1 cellular context compared by ENCODE assay signal in the genomic region with DNA sequence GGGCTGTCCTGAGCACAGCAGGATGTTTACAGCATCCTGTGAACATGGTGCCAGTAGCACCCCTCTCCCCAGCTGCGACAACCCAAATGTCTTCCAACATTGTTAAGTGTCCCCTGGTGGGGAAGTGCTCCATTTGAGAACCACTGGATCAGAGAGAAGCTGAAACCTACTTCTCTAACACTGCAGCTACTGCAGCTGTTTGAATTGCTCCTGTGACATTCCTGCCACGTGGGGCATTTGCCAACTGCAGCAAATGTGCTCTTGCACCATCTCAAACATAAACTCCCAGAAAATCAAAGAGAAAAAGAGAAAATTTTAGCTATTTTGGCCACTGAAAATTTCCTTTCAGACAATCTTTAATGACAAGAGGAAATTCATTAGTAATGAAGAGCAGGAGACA.
TF ChIP-seq lines count a peak whose summit lies in the region.

No MANE protein-coding gene starts in this region.

TF ChIP-seq in HepG2, 621 proteins besides CTCF, POLR2A, EP300 and RAD21 (continued from another document):
- TF ChIP-seq BCLAF1 (IDR thresholded peaks at IDR 0.05) (no peak), ZNF414 (CRISPR knock-in tag; IDR thresholded peaks at IDR 0.05) (no peak), PCBP1 (IDR thresholded peaks at IDR 0.05; ENCODE audit: borderline replicate concordance, low read depth, low read length) (no peak)
